In genomic region chr4:56655209-56655626, GRCh38 we compare ENCODE assay signal across 8 cellular contexts. TPM values are rescaled to one million over a fixed set of nuclear protein-coding genes. Genes with fewer than 3 reads are reported as not detected.
DNase-seq lines count a peak whose midpoint lies in the region; TF ChIP-seq lines count a peak whose summit lies in the region.

No MANE protein-coding gene starts in this region.

- H3K36me3 ChIP-seq in mammary epithelial cell (ENCODE audit: insufficient read depth, low read length) (no peaks in the 10 kb centered on the region), skeletal muscle tissue (ENCODE audit: control insufficient read depth in 3 of 3, insufficient read depth in 3 of 3, low read length in 3 of 3) (no peaks in the 10 kb centered on the region), SJCRH30 (no peaks in the 10 kb centered on the region)

- no peak overlapping the region for H3K9ac ChIP-seq in mammary epithelial cell (ENCODE audit: insufficient read depth, low read length)
- H3K9ac ChIP-seq in skeletal muscle tissue (ENCODE audit: low read depth in 1 of 3, low read length in 3 of 3), result peak overlapping the region; percentile 77 to 90 (median 84)

- peak overlapping the region; percentile 97 for H3K4me2 ChIP-seq in mammary epithelial cell (ENCODE audit: insufficient read depth, low read depth, low read length)

- H3K4me1 ChIP-seq in mammary epithelial cell (ENCODE audit: insufficient read depth, low read length) (peaks cover 25% of the 10 kb centered on the region), skeletal muscle tissue (ENCODE audit: control insufficient read depth in 3 of 3, insufficient read depth in 3 of 3, low read length in 3 of 3) (peaks cover 30 to 46% (median 34%) of the 10 kb centered on the region in 3 donors), SJCRH30 (no peaks in the 10 kb centered on the region)

- peak overlapping the region; percentile 28 to 55 (median 55) for H3K4me3 ChIP-seq in mammary epithelial cell (replicated peaks in 1 of 3; ENCODE audit: insufficient read depth in 1 of 3, low read depth in 2 of 3, low read length in 3 of 3)
- H3K4me3 ChIP-seq in skeletal muscle tissue (ENCODE audit: low read length in 3 of 3), result peak overlapping the region; percentile 80 to 86 (median 85)
- H3K4me3 ChIP-seq in SJCRH30, result no peak overlapping the region

- H4K20me1 ChIP-seq in mammary epithelial cell (ENCODE audit: insufficient read depth, low read length), result no peaks in the 10 kb centered on the region

- in situ Hi-C loops in mammary epithelial cell (cut with MboI; ENCODE audit: low sequenced_read_pairs in 2 of 2), result no loop called here

- H3K27ac ChIP-seq in mammary epithelial cell (ENCODE audit: insufficient read depth, low read depth, low read length) (no peak overlapping the region), skeletal muscle tissue (ENCODE audit: low read depth, low read length) (peak overlapping the region; percentile 89), SJCRH30 (no peak overlapping the region)

- dilution Hi-C loops in mammary epithelial cell (cut with HindIII; ENCODE audit: low sequenced_read_pairs), result no loop called here

- intact Hi-C loops in mammary epithelial cell (cut with micrococcal nuclease), result loop anchor here (2.0 kb wide), 1 partner anchor 78 kb away; no protein-coding TSS in a partner anchor

- no TSS peak for BruUV-seq in mammary epithelial cell (replicated peaks; lab: Mats Ljungman, UMichigan)

- peaks cover 33% of the 10 kb centered on the region for H3K27me3 ChIP-seq in mammary epithelial cell (ENCODE audit: insufficient read depth, low read length)
- no peaks in the 10 kb centered on the region for H3K27me3 ChIP-seq in skeletal muscle tissue (ENCODE audit: control insufficient read depth in 3 of 3, insufficient read depth in 3 of 3, low read length in 3 of 3)
- 0 out of 2 replicates have a peak, but pooled peaks cover 6% of the 10 kb centered on the region for H3K27me3 ChIP-seq in SJCRH30

- TF ChIP-seq CTCF in mammary epithelial cell (conservative IDR thresholded peaks at IDR 0.05 in 1 of 2, IDR thresholded peaks at IDR 0.05 in 1 of 2; ENCODE audit: extremely low read depth in 1 of 2, insufficient read depth in 1 of 2, low read depth in 1 of 2, low read length in 2 of 2), result no peak

- 5% methylated on average over 21 of the region's 28 CpGs for WGBS in mammary epithelial cell (ENCODE audit: low coverage, missing lambda C conversion rate)

- peak overlapping the region; percentile 81 for H2AFZ ChIP-seq in mammary epithelial cell (ENCODE audit: low read depth, low read length)

- DNase-seq in COR-L47 (lab: John Stamatoyannopoulos, UW) (peak; percentile 21), Kasumi-1 (lab: John Stamatoyannopoulos, UW) (peak; percentile 45 to 75), mammary epithelial cell (no peak), iris pigment epithelial cell (ENCODE audit: low read depth) (peak; percentile 30), NCI-H446 (lab: John Stamatoyannopoulos, UW) (no peak), NCI-H1048 (lab: John Stamatoyannopoulos, UW) (no peak), SJCRH30 (no peak)

- CTCF ChIA-PET in mammary epithelial cell (lab: Charles Lee; ENCODE audit: low non-redundant PET), result no interaction called here

- no peaks in the 10 kb centered on the region for H3K9me3 ChIP-seq in mammary epithelial cell (replicated peaks; ENCODE audit: insufficient read depth, low read length)
- H3K9me3 ChIP-seq in skeletal muscle tissue (ENCODE audit: control insufficient read depth in 3 of 3, low read length in 3 of 3), result no peaks in the 10 kb centered on the region
- no peaks in the 10 kb centered on the region; the same call in 1 of the 2 replicates for H3K9me3 ChIP-seq in SJCRH30 (replicated peaks)

- no peaks in the 10 kb centered on the region for H3K79me2 ChIP-seq in mammary epithelial cell (ENCODE audit: insufficient read depth, low read length)

RNA-seq across cellular contexts. Expression of gene HOPX, which starts 25.9 kb away (rescaled TPM):
- total RNA-seq in mammary epithelial cell, result under 1 TPM in 1 of 2 donors, not detected in 1; under 0.01 TPM
- 0.07 TPM for polyA plus RNA-seq in mammary epithelial cell
- not detected for polyA minus RNA-seq in mammary epithelial cell
- 15.7 TPM for total RNA-seq in skeletal muscle tissue
- not detected in 2 replicates for total RNA-seq in SJCRH30 (2014; rRNA removed; shearing (Covaris generic))

Comparison
In these comparisons a context has a peak if more than half of its experiments do, and no peak if none do; other contexts are left out.
1. DNase-seq: peak in COR-L47 (single experiment), Kasumi-1 (2 of 2) and iris pigment epithelial cell (single experiment); none in mammary epithelial cell (single experiment), NCI-H446 (0 of 2), NCI-H1048 (single experiment) and SJCRH30 (0 of 2).
2. RNA of gene HOPX, which starts 25.9 kb away (total RNA-seq): 15.7 TPM in skeletal muscle tissue (single experiment); under 0.01 TPM in mammary epithelial cell and not detected in SJCRH30; every median in the first group is over 10 times any median in the second.